8 cellular contexts compared by ENCODE assay signal in the genomic region with DNA sequence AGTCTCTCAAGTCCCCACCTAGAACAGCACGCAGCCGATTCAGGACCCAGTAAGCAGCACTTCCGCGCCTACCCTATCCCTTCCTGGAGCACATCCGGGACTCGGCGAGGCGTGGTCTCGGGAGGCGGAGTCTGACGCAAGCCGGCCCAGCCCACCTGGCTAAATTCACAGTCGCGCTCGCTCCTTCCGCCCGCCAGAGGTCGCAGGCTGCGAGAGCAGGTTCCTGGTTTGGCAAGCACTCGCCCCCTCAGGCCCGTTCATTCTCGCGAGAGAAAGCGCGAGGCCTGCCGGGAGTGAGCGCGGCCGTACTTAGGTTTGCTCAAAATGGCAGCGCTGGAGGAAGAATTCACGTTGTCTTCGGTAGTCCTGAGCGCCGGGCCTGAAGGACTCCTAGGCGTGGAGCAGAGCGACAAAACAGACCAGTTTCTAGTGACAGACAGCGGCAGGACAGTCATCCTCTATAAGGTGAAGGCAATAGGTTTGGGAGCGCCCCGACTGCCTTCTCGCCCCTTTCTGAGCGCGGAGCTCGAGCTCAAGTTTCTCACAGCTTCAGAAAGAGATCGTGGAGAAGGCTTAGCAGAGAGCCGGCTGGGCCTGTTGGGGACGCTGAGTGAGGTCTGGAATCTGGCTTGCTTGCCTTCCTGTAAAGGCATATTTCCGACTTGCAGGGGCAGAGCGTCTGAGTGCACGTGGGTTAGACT. TPM values are rescaled to one million over a fixed set of nuclear protein-coding genes. Genes with fewer than 3 reads are reported as not detected.
A peak's percentile ranks its signal among the peaks of the same experiment; 100 is the strongest.
DNase-seq lines count a peak whose midpoint lies in the region; ATAC-seq and TF ChIP-seq lines count a peak whose summit lies in the region.

A gene (plus strand): TSS at position 313 of the 701 bp plus-strand sequence. CDS start 12 bp downstream, at position 325.

- peak within 1 kb of the TSS; percentile 100 for H3K4me3 Mint-ChIP-seq in natural killer cell

- peak; percentile 94 to 99 (median 94) for ATAC-seq in natural killer cell

- H3K4me1 ChIP-seq in Loucy (ENCODE audit: insufficient read depth, low read length, poor library complexity, severe bottlenecking): peaks cover 33% of the 10 kb centered on the region

- H3K27ac Mint-ChIP-seq in natural killer cell: peak within 1 kb of the TSS; percentile 98 to 99

- H2AFZ ChIP-seq in Loucy (ENCODE audit: low read length): peak within 1 kb of the TSS; percentile 85

- H3K4me3 ChIP-seq in H7 (ENCODE audit: insufficient read depth, low read depth, low read length): peak within 1 kb of the TSS; percentile 97
- H3K4me3 ChIP-seq in Loucy (ENCODE audit: low read length, poor library complexity, severe bottlenecking): peak within 1 kb of the TSS; percentile 79
- peak within 1 kb of the TSS; percentile 100 for H3K4me3 ChIP-seq in fibroblast of mammary gland (ENCODE audit: control insufficient read depth, low read depth, low read length)

- peak; percentile 97 for TF ChIP-seq POLR2A in Raji (IDR thresholded peaks at IDR 0.05; ENCODE audit: insufficient read depth, low read depth, low read length)

- intact Hi-C loops in natural killer cell (cut with micrococcal nuclease): loop anchor here (1.0 kb wide), 1 partner anchor 108 kb away; a partner anchor contains a TSS

- H3K27me3 ChIP-seq in H7 (ENCODE audit: control insufficient read depth, insufficient read depth, low read length) (no peaks in the 10 kb centered on the region), Loucy (ENCODE audit: insufficient read depth, low read length, poor library complexity, severe bottlenecking) (no peaks in the 10 kb centered on the region)

- H3K4me2 ChIP-seq in Loucy (ENCODE audit: low read depth, low read length, poor library complexity, severe bottlenecking): peak within 1 kb of the TSS; percentile 92

- peaks cover 11% of the 10 kb centered on the region for H4K20me1 ChIP-seq in Loucy (ENCODE audit: insufficient read depth, low read length, poor library complexity, severe bottlenecking)

- in situ Hi-C loops in G401 (cut with HindIII; ENCODE audit: low sequenced_read_pairs): no loop called here

- H3K36me3 ChIP-seq in H7 (replicated peaks; ENCODE audit: control insufficient read depth, insufficient read depth, low read length) (peaks cover 20% of the 10 kb centered on the region), Loucy (ENCODE audit: insufficient read depth, low read length) (peaks cover 20% of the 10 kb centered on the region)

- DNase-seq in G401 (ENCODE audit: low spot score) (peak; percentile 99), H7 (peak; percentile 96), fibroblast of mammary gland (ENCODE audit: low read depth) (peak; percentile 98), natural killer cell (peak; percentile 99)
- peak; percentile 99 for DNase-seq in activated T-helper 9 cell treated with anti-CD3 and anti-CD28 coated beads, Interleukin-2, amount 50 U/mL, for 16 hours (ENCODE audit: low read depth)
- peak; percentile 99 for DNase-seq in stimulated activated naive CD4-positive, alpha-beta T cell treated with Interleukin-2 at 50 U/mL for 16 hours (lab: John Stamatoyannopoulos, UW)

- peaks cover 49% of the 10 kb centered on the region for H3K79me2 ChIP-seq in Loucy (ENCODE audit: insufficient read depth, low read length)

- H3K9me2 ChIP-seq in Loucy (replicated peaks; ENCODE audit: low read depth, low read length): no peaks in the 10 kb centered on the region

- H3K9ac ChIP-seq in Loucy (ENCODE audit: low read depth, low read length, poor library complexity, severe bottlenecking): peak within 1 kb of the TSS; percentile 91

- TF ChIP-seq CTCF in Loucy (conservative IDR thresholded peaks at IDR 0.05; ENCODE audit: low read length) (peak; percentile 86), fibroblast of mammary gland (conservative IDR thresholded peaks at IDR 0.05; ENCODE audit: control insufficient read depth, insufficient read depth, low read depth, low read length) (peak; percentile 85), natural killer cell (IDR thresholded peaks at IDR 0.05) (peak; percentile 81)

- no peaks in the 10 kb centered on the region for H3K9me3 ChIP-seq in Loucy (ENCODE audit: insufficient read depth, low read depth, low read length)

- peaks cover 14% of the 10 kb centered on the region for H3K36me3 Mint-ChIP-seq in natural killer cell

- H3K9me3 Mint-ChIP-seq in natural killer cell: no peaks in the 10 kb centered on the region

- no peaks in the 10 kb centered on the region for H3F3A ChIP-seq in Loucy (ENCODE audit: low read depth)

- no peaks in the 10 kb centered on the region for H3K27me3 Mint-ChIP-seq in natural killer cell (ENCODE audit: low read depth in 2 of 2)

- H3K4me1 Mint-ChIP-seq in natural killer cell: peaks cover 18 to 23% of the 10 kb centered on the region in 2 donors

RNA-seq across cellular contexts. Expression of the gene that starts here (rescaled TPM):
- total RNA-seq in G401 (2014; rRNA removed; shearing (Covaris generic)): 78.0 and 106 TPM in 2 replicates
- 90.1 and 94.9 TPM in 2 replicates for total RNA-seq in H7 (2014; rRNA removed; shearing (Covaris generic))
- 10 to 100 TPM; 43.3 to 55.2 (median 49.1) TPM for total RNA-seq in natural killer cell

Comparison
In these comparisons a context has a peak if more than half of its experiments do, and no peak if none do; other contexts are left out.
1. Peak in every context shown above with its lines: DNase-seq, ATAC-seq and H3K4me3 ChIP-seq.